16 cellular contexts compared by ENCODE assay signal in genomic region chr14:85867450-85867849, GRCh38.
A peak's percentile ranks its signal among the peaks of the same experiment; 100 is the strongest.
DNase-seq lines count a peak whose midpoint lies in the region; ATAC-seq and TF ChIP-seq lines count a peak whose summit lies in the region.
"Had no signal": no experiment of that assay in that cellular context is flagged by ENCODE, and none has a peak within 500 bp of the region (broad histone marks: within the 10 kb centered on the region; RNA-seq: fewer than 3 reads in every experiment).

No MANE protein-coding gene starts in this region.

- no peaks in the 10 kb centered on the region for H3K36me3 ChIP-seq in RWPE2 (ENCODE audit: low read depth)
- H3K36me3 ChIP-seq in kidney epithelial cell (ENCODE audit: control insufficient read depth, insufficient read depth, low read length) = no peaks in the 10 kb centered on the region
- no peaks in the 10 kb centered on the region for H3K36me3 ChIP-seq in mucosa of descending colon (ENCODE audit: low read depth)
- H3K36me3 ChIP-seq: BLaER1, esophagus squamous epithelium, SJCRH30 had no signal

- no peak for ATAC-seq in RWPE2 (ENCODE audit: low read depth)
- no peak for ATAC-seq in stimulated activated memory B cell treated with anti-CD40 and anti-IgM and Interleukin-4, amounts not matched to agents 10 μg/mL and 1 μg/mL and 100 μg/mL, for 72 hours
- no peak for ATAC-seq in mucosa of descending colon
- ATAC-seq in GM21447 (IDR thresholded peaks at IDR 0.05; ENCODE audit: unreplicated experiment) = no peak
- ATAC-seq in HG02981 (IDR thresholded peaks at IDR 0.05; ENCODE audit: unreplicated experiment) = no peak
- ATAC-seq: left ventricle myocardium superior; naive thymus-derived CD8-positive, alpha-beta T cell had no signal

- H3K27ac ChIP-seq in RWPE2 (ENCODE audit: poor library complexity, severe bottlenecking) = no peak overlapping the region
- H3K27ac ChIP-seq: BLaER1, esophagus squamous epithelium, SJCRH30 had no signal

- H3K36me3 Mint-ChIP-seq in stimulated activated memory B cell treated with anti-CD40 and anti-IgM and Interleukin-4, amounts not matched to agents 10 μg/mL and 1 μg/mL and 100 μg/mL, for 72 hours = no peaks in the 10 kb centered on the region
- H3K36me3 Mint-ChIP-seq: naive thymus-derived CD8-positive, alpha-beta T cell had no signal

- no peak overlapping the region for H3K4me3 Mint-ChIP-seq in stimulated activated memory B cell treated with anti-CD40 and anti-IgM and Interleukin-4, amounts not matched to agents 10 μg/mL and 1 μg/mL and 100 μg/mL, for 72 hours
- H3K4me3 Mint-ChIP-seq: dendritic cell treated with granulocyte-macrophage colony-stimulating factor and Interleukin-4, amounts not matched to agents 40 ng/mL and 50 ng/mL, for 4 days; naive thymus-derived CD8-positive, alpha-beta T cell had no signal

- H3K9me3 Mint-ChIP-seq in stimulated activated memory B cell treated with anti-CD40 and anti-IgM and Interleukin-4, amounts not matched to agents 10 μg/mL and 1 μg/mL and 100 μg/mL, for 72 hours = no peaks in the 10 kb centered on the region
- H3K9me3 Mint-ChIP-seq: dendritic cell treated with granulocyte-macrophage colony-stimulating factor and Interleukin-4, amounts not matched to agents 40 ng/mL and 50 ng/mL, for 4 days had no signal

- H3K4me3 ChIP-seq in RWPE2 (ENCODE audit: severe bottlenecking) (no peak overlapping the region), kidney epithelial cell (ENCODE audit: low read depth, low read length) (no peak overlapping the region), mucosa of descending colon (no peak overlapping the region)
- H3K4me3 ChIP-seq: BLaER1, esophagus squamous epithelium, SJCRH30 had no signal

- H3K27me3 Mint-ChIP-seq in stimulated activated memory B cell treated with anti-CD40 and anti-IgM and Interleukin-4, amounts not matched to agents 10 μg/mL and 1 μg/mL and 100 μg/mL, for 72 hours = no peaks in the 10 kb centered on the region
- H3K27me3 Mint-ChIP-seq: dendritic cell treated with granulocyte-macrophage colony-stimulating factor and Interleukin-4, amounts not matched to agents 40 ng/mL and 50 ng/mL, for 4 days; naive thymus-derived CD8-positive, alpha-beta T cell had no signal

- DNase-seq in D341Med (ENCODE audit: low spot score) (peak; percentile 36), HT1080 (ENCODE audit: low read depth) (peak; percentile 30), RWPE2 (ENCODE audit: low spot score) (no peak), kidney epithelial cell (ENCODE audit: low read depth) (no peak), mucosa of descending colon (no peak)
- DNase-seq: activated effector memory CD4-positive, alpha-beta T cell treated with anti-CD3 and anti-CD28 coated beads, Interleukin-2, amount 50 U/mL, for 16 hours; esophagus squamous epithelium; left ventricle myocardium superior; naive thymus-derived CD8-positive, alpha-beta T cell; NCI-H2029 had no signal

- H3K27me3 ChIP-seq in RWPE2 (ENCODE audit: insufficient read depth, poor library complexity, severe bottlenecking) = peaks cover 15% of the 10 kb centered on the region
- H3K27me3 ChIP-seq in kidney epithelial cell (ENCODE audit: control insufficient read depth, insufficient read depth, low read length) = no peaks in the 10 kb centered on the region
- H3K27me3 ChIP-seq: BLaER1, esophagus squamous epithelium, SJCRH30 had no signal

- intact Hi-C loops in mucosa of descending colon (cut with DNase I, micrococcal nuclease) = no loop called here

- H3K4me1 ChIP-seq in RWPE2 (ENCODE audit: insufficient read depth, poor library complexity, severe bottlenecking) (no peaks in the 10 kb centered on the region), mucosa of descending colon (ENCODE audit: low read depth) (no peaks in the 10 kb centered on the region)
- H3K4me1 ChIP-seq: BLaER1, esophagus squamous epithelium, SJCRH30 had no signal

- no peaks in the 10 kb centered on the region for H3K4me1 Mint-ChIP-seq in stimulated activated memory B cell treated with anti-CD40 and anti-IgM and Interleukin-4, amounts not matched to agents 10 μg/mL and 1 μg/mL and 100 μg/mL, for 72 hours
- H3K4me1 Mint-ChIP-seq: naive thymus-derived CD8-positive, alpha-beta T cell had no signal

- no peak overlapping the region for H3K27ac Mint-ChIP-seq in stimulated activated memory B cell treated with anti-CD40 and anti-IgM and Interleukin-4, amounts not matched to agents 10 μg/mL and 1 μg/mL and 100 μg/mL, for 72 hours
- H3K27ac Mint-ChIP-seq: dendritic cell treated with granulocyte-macrophage colony-stimulating factor and Interleukin-4, amounts not matched to agents 40 ng/mL and 50 ng/mL, for 4 days; naive thymus-derived CD8-positive, alpha-beta T cell had no signal

- TF ChIP-seq CTCF in RWPE2 (IDR thresholded peaks at IDR 0.05; ENCODE audit: poor library complexity, severe bottlenecking) = peak; percentile 29
- peak; percentile 14 for TF ChIP-seq CTCF in kidney epithelial cell (IDR thresholded peaks at IDR 0.05; ENCODE audit: insufficient read depth, low read length, poor library complexity, severe bottlenecking)
- TF ChIP-seq CTCF in mucosa of descending colon (IDR thresholded peaks at IDR 0.05) = no peak

- H3K9me3 ChIP-seq in RWPE2 (ENCODE audit: severe bottlenecking) (no peaks in the 10 kb centered on the region), mucosa of descending colon (peaks cover 14% of the 10 kb centered on the region)
- H3K9me3 ChIP-seq: BLaER1, esophagus squamous epithelium, SJCRH30 had no signal

Comparison
In these comparisons a context has a peak if more than half of its experiments do, and no peak if none do; other contexts are left out.
1. DNase-seq: peak in D341Med (single experiment) and HT1080 (single experiment); none in RWPE2 (single experiment), kidney epithelial cell (single experiment) and mucosa of descending colon (0 of 3).